Comparison of ENCODE assay signal across 1 cellular context in the genomic region with DNA sequence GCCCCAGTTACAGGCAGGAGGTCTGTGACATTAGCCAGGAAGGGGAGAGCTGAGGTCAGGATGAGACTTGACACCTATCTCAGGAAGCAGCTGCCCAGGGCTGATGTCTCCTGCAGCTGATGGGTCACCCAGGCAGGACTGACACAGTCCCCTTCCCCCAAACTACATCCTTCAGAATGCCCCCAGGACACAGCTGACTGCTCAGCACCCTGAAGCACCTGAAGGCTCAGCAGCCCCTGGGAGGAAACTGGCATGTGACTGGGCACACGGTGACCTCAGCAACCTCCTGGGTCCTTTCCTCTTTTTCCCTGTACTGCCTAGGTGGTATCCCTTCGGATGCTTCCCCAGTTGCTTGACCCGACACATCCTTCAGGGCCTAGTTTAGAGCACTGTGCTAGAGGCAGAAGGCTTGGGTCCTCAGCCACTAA.
TF ChIP-seq lines count a peak whose summit lies in the region.

No MANE protein-coding gene starts in this region.

TF ChIP-seq in endothelial cell of umbilical vein, 7 proteins besides CTCF, POLR2A, EP300 and RAD21:
- TF ChIP-seq FOS (IDR thresholded peaks at IDR 0.05; ENCODE audit: borderline replicate concordance, insufficient read depth, low read length) (no peak), MYC (IDR thresholded peaks at IDR 0.05; ENCODE audit: low read depth, low read length) (no peak)
- TF ChIP-seq, protein P1, sequence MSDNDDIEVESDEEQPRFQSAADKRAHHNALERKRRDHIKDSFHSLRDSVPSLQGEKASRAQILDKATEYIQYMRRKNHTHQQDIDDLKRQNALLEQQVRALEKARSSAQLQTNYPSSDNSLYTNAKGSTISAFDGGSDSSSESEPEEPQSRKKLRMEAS (IDR thresholded peaks at IDR 0.05; ENCODE audit: insufficient read depth, insufficient read length), result no peak
